ENCODE assay signal across 17 cellular contexts in genomic region chr2:40210344-40210967, GRCh38.
DNase-seq lines count a peak whose midpoint lies in the region; ATAC-seq and TF ChIP-seq lines count a peak whose summit lies in the region.
"Had no signal": no experiment of that assay in that cellular context is flagged by ENCODE, and none has a peak within 500 bp of the region (broad histone marks: within the 10 kb centered on the region; RNA-seq: fewer than 3 reads in every experiment).

No MANE protein-coding gene starts in this region.

- no peaks in the 10 kb centered on the region for H3K36me3 ChIP-seq in HUES48 (ENCODE audit: control insufficient read depth, insufficient read depth, low read length)

- CTCF ChIA-PET in activated CD8-positive, alpha-beta T cell treated with anti-CD3 and anti-CD28 coated beads for 36 hours (lab: Charles Lee) = no interaction called here
- CTCF ChIA-PET in activated CD8-positive, alpha-beta T cell treated with anti-CD3 and anti-CD28 coated beads, Interleukin-2, amount 10 ng/mL, durations not matched to agents 7 days and 5 days (lab: Charles Lee) = no interaction called here

- H3K27ac Mint-ChIP-seq in activated CD8-positive, alpha-beta T cell treated with anti-CD3 and anti-CD28 coated beads for 36 hours = peak overlapping the region; percentile 27
- H3K27ac Mint-ChIP-seq in activated CD8-positive, alpha-beta T cell treated with anti-CD3 and anti-CD28 coated beads, Interleukin-2, amount 10 ng/mL, durations not matched to agents 7 days and 5 days = no peak overlapping the region
- no peak overlapping the region for H3K27ac Mint-ChIP-seq in activated naive CD8-positive, alpha-beta T cell treated with anti-CD3 and anti-CD28 coated beads, Interleukin-2, amount 50 U/mL, for 24 hours
- peak overlapping the region; percentile 16 for H3K27ac Mint-ChIP-seq in stimulated activated naive CD8-positive, alpha-beta T cell treated with anti-CD3 and anti-CD28 coated beads, Interleukin-15, Interleukin-2, amounts not matched to agents 100 ng/mL and 50 ng/mL, for 24 hours
- H3K27ac Mint-ChIP-seq: CD14-positive monocyte had no signal

- POLR2A ChIA-PET in activated CD8-positive, alpha-beta T cell treated with anti-CD3 and anti-CD28 coated beads for 36 hours (lab: Charles Lee) = no interaction called here
- POLR2A ChIA-PET in activated CD8-positive, alpha-beta T cell treated with anti-CD3 and anti-CD28 coated beads, Interleukin-2, amount 10 ng/mL, durations not matched to agents 7 days and 5 days (lab: Charles Lee) = no interaction called here

- H3K27me3 ChIP-seq in HUES48 (ENCODE audit: control insufficient read depth, insufficient read depth, low read length) = no peaks in the 10 kb centered on the region

- H3K4me1 ChIP-seq in HUES48 (ENCODE audit: control insufficient read depth, insufficient read depth, low read length) = peaks cover 27% of the 10 kb centered on the region
- H3K4me1 ChIP-seq: A549 had no signal

- H3K27ac ChIP-seq in HUES48 (ENCODE audit: low read depth, low read length) = peak overlapping the region; percentile 83
- H3K27ac ChIP-seq: A549, HL-60 had no signal

- no peak overlapping the region; the same call in 1 of the 2 replicates for H3K9ac ChIP-seq in HUES48 (ENCODE audit: low read depth, low read length)

- peaks cover 23% of the 10 kb centered on the region for H3K4me1 Mint-ChIP-seq in activated CD8-positive, alpha-beta T cell treated with anti-CD3 and anti-CD28 coated beads for 36 hours (ENCODE audit: low read depth)
- no peaks in the 10 kb centered on the region for H3K4me1 Mint-ChIP-seq in activated CD8-positive, alpha-beta T cell treated with anti-CD3 and anti-CD28 coated beads, Interleukin-2, amount 10 ng/mL, durations not matched to agents 7 days and 5 days (ENCODE audit: low read depth)
- peaks cover 22% of the 10 kb centered on the region for H3K4me1 Mint-ChIP-seq in activated naive CD8-positive, alpha-beta T cell treated with anti-CD3 and anti-CD28 coated beads, Interleukin-2, amount 50 U/mL, for 24 hours
- peaks cover 18% of the 10 kb centered on the region for H3K4me1 Mint-ChIP-seq in stimulated activated naive CD8-positive, alpha-beta T cell treated with anti-CD3 and anti-CD28 coated beads, Interleukin-15, Interleukin-2, amounts not matched to agents 100 ng/mL and 50 ng/mL, for 24 hours (ENCODE audit: low read depth)
- H3K4me1 Mint-ChIP-seq: CD14-positive monocyte had no signal

- DNase-seq in activated CD8-positive, alpha-beta T cell treated with anti-CD3 and anti-CD28 coated beads for 36 hours = no peak
- no peak for DNase-seq in activated CD8-positive, alpha-beta T cell treated with anti-CD3 and anti-CD28 coated beads, Interleukin-2, amount 10 ng/mL, durations not matched to agents 7 days and 5 days
- no peak for DNase-seq in activated naive CD8-positive, alpha-beta T cell treated with anti-CD3 and anti-CD28 coated beads, Interleukin-2, amount 50 U/mL, for 24 hours
- no peak for DNase-seq in D341Med (ENCODE audit: low spot score)
- DNase-seq: COR-L47, KG1, NCI-H1092, NCI-H1694 treated with DMSO at 0.1 percent for 48 hours, NCI-H446 treated with DMSO at 0.1 percent for 48 hours, PC-3 had no signal

- H3K27me3 Mint-ChIP-seq in activated CD8-positive, alpha-beta T cell treated with anti-CD3 and anti-CD28 coated beads for 36 hours = no peaks in the 10 kb centered on the region
- no peaks in the 10 kb centered on the region for H3K27me3 Mint-ChIP-seq in activated CD8-positive, alpha-beta T cell treated with anti-CD3 and anti-CD28 coated beads, Interleukin-2, amount 10 ng/mL, durations not matched to agents 7 days and 5 days (ENCODE audit: low read depth)
- no peaks in the 10 kb centered on the region for H3K27me3 Mint-ChIP-seq in activated naive CD8-positive, alpha-beta T cell treated with anti-CD3 and anti-CD28 coated beads, Interleukin-2, amount 50 U/mL, for 24 hours
- H3K27me3 Mint-ChIP-seq in stimulated activated naive CD8-positive, alpha-beta T cell treated with anti-CD3 and anti-CD28 coated beads, Interleukin-15, Interleukin-2, amounts not matched to agents 100 ng/mL and 50 ng/mL, for 24 hours = no peaks in the 10 kb centered on the region

- peaks cover 4% of the 10 kb centered on the region for H3K9me3 Mint-ChIP-seq in activated CD8-positive, alpha-beta T cell treated with anti-CD3 and anti-CD28 coated beads for 36 hours
- no peaks in the 10 kb centered on the region for H3K9me3 Mint-ChIP-seq in activated CD8-positive, alpha-beta T cell treated with anti-CD3 and anti-CD28 coated beads, Interleukin-2, amount 10 ng/mL, durations not matched to agents 7 days and 5 days (ENCODE audit: insufficient read depth)
- peaks cover 2% of the 10 kb centered on the region for H3K9me3 Mint-ChIP-seq in activated naive CD8-positive, alpha-beta T cell treated with anti-CD3 and anti-CD28 coated beads, Interleukin-2, amount 50 U/mL, for 24 hours
- no peaks in the 10 kb centered on the region for H3K9me3 Mint-ChIP-seq in stimulated activated naive CD8-positive, alpha-beta T cell treated with anti-CD3 and anti-CD28 coated beads, Interleukin-15, Interleukin-2, amounts not matched to agents 100 ng/mL and 50 ng/mL, for 24 hours

- H3K4me3 Mint-ChIP-seq in activated CD8-positive, alpha-beta T cell treated with anti-CD3 and anti-CD28 coated beads for 36 hours = no peak overlapping the region
- H3K4me3 Mint-ChIP-seq in activated CD8-positive, alpha-beta T cell treated with anti-CD3 and anti-CD28 coated beads, Interleukin-2, amount 10 ng/mL, durations not matched to agents 7 days and 5 days = no peak overlapping the region
- H3K4me3 Mint-ChIP-seq in activated naive CD8-positive, alpha-beta T cell treated with anti-CD3 and anti-CD28 coated beads, Interleukin-2, amount 50 U/mL, for 24 hours = no peak overlapping the region
- H3K4me3 Mint-ChIP-seq in stimulated activated naive CD8-positive, alpha-beta T cell treated with anti-CD3 and anti-CD28 coated beads, Interleukin-15, Interleukin-2, amounts not matched to agents 100 ng/mL and 50 ng/mL, for 24 hours = no peak overlapping the region
- H3K4me3 Mint-ChIP-seq: CD14-positive monocyte had no signal

- intact Hi-C loops in activated CD8-positive, alpha-beta T cell treated with anti-CD3 and anti-CD28 coated beads for 36 hours (cut with micrococcal nuclease) = no loop called here

- no peak for TF ChIP-seq CTCF in activated CD8-positive, alpha-beta T cell treated with anti-CD3 and anti-CD28 coated beads for 36 hours (IDR thresholded peaks at IDR 0.05)

- H3K36me3 Mint-ChIP-seq in activated CD8-positive, alpha-beta T cell treated with anti-CD3 and anti-CD28 coated beads for 36 hours (ENCODE audit: low read depth) = no peaks in the 10 kb centered on the region
- H3K36me3 Mint-ChIP-seq in activated CD8-positive, alpha-beta T cell treated with anti-CD3 and anti-CD28 coated beads, Interleukin-2, amount 10 ng/mL, durations not matched to agents 7 days and 5 days (ENCODE audit: low read depth) = no peaks in the 10 kb centered on the region
- H3K36me3 Mint-ChIP-seq in activated naive CD8-positive, alpha-beta T cell treated with anti-CD3 and anti-CD28 coated beads, Interleukin-2, amount 50 U/mL, for 24 hours (ENCODE audit: low read depth) = no peaks in the 10 kb centered on the region
- H3K36me3 Mint-ChIP-seq in stimulated activated naive CD8-positive, alpha-beta T cell treated with anti-CD3 and anti-CD28 coated beads, Interleukin-15, Interleukin-2, amounts not matched to agents 100 ng/mL and 50 ng/mL, for 24 hours (ENCODE audit: low read depth) = no peaks in the 10 kb centered on the region

- H3K9me3 ChIP-seq in HUES48 (ENCODE audit: control insufficient read depth, insufficient read depth, low read length) = no peaks in the 10 kb centered on the region
- H3K9me3 ChIP-seq: A549 had no signal

- peak; percentile 70 for ATAC-seq in activated CD8-positive, alpha-beta T cell treated with anti-CD3 and anti-CD28 coated beads for 36 hours
- no peak for ATAC-seq in activated CD8-positive, alpha-beta T cell treated with anti-CD3 and anti-CD28 coated beads, Interleukin-2, amount 10 ng/mL, durations not matched to agents 7 days and 5 days
- peak; percentile 52 for ATAC-seq in activated naive CD8-positive, alpha-beta T cell treated with anti-CD3 and anti-CD28 coated beads, Interleukin-2, amount 50 U/mL, for 24 hours
- no peak for ATAC-seq in HG02610 (IDR thresholded peaks at IDR 0.05; ENCODE audit: unreplicated experiment)
- ATAC-seq: A549, GM12878, PC-3 had no signal

- peak overlapping the region; percentile 26; the same call in 1 of the 2 replicates for H3K4me3 ChIP-seq in HUES48 (ENCODE audit: low read depth, low read length)
- H3K4me3 ChIP-seq: A549, GM12878 had no signal

Comparison
In these comparisons a context has a peak if more than half of its experiments do, and no peak if none do; other contexts are left out.
1. ATAC-seq: peak in activated CD8-positive, alpha-beta T cell treated with anti-CD3 and anti-CD28 coated beads for 36 hours (single experiment) and activated naive CD8-positive, alpha-beta T cell treated with anti-CD3 and anti-CD28 coated beads, Interleukin-2, amount 50 U/mL, for 24 hours (single experiment); none in activated CD8-positive, alpha-beta T cell treated with anti-CD3 and anti-CD28 coated beads, Interleukin-2, amount 10 ng/mL, durations not matched to agents 7 days and 5 days (single experiment) and HG02610 (single experiment).
2. H3K27ac Mint-ChIP-seq: peak in activated CD8-positive, alpha-beta T cell treated with anti-CD3 and anti-CD28 coated beads for 36 hours (single experiment) and stimulated activated naive CD8-positive, alpha-beta T cell treated with anti-CD3 and anti-CD28 coated beads, Interleukin-15, Interleukin-2, amounts not matched to agents 100 ng/mL and 50 ng/mL, for 24 hours (single experiment); none in activated CD8-positive, alpha-beta T cell treated with anti-CD3 and anti-CD28 coated beads, Interleukin-2, amount 10 ng/mL, durations not matched to agents 7 days and 5 days (single experiment) and activated naive CD8-positive, alpha-beta T cell treated with anti-CD3 and anti-CD28 coated beads, Interleukin-2, amount 50 U/mL, for 24 hours (single experiment).